In genomic region chr6:56381852-56382251, GRCh38 we compare ENCODE assay signal across 1 cellular context.
TF ChIP-seq lines count a peak whose summit lies in the region.

No MANE protein-coding gene starts in this region.

TF ChIP-seq in HepG2, 621 proteins besides CTCF, POLR2A, EP300 and RAD21 (continued from another document and continues in another):
- TF ChIP-seq AFF4 (CRISPR knock-in tag; IDR thresholded peaks at IDR 0.05) (no peak), NRL (CRISPR knock-in tag; IDR thresholded peaks at IDR 0.05; ENCODE audit: borderline replicate concordance) (no peak), ZNF12 (CRISPR knock-in tag; IDR thresholded peaks at IDR 0.05) (no peak), SIN3B (IDR thresholded peaks at IDR 0.05; ENCODE audit: low read length) (no peak), SAP130 (CRISPR knock-in tag; IDR thresholded peaks at IDR 0.05; ENCODE audit: low read depth) (peak; percentile 53; the same call in 1 of the 2 replicates), CSRNP1 (CRISPR knock-in tag; IDR thresholded peaks at IDR 0.05) (no peak), DR1 (CRISPR knock-in tag; IDR thresholded peaks at IDR 0.05) (no peak), AGO2 (optimal IDR thresholded peaks at IDR 0.05; ENCODE audit: low read depth, low read length) (no peak), SRF (IDR thresholded peaks at IDR 0.05; ENCODE audit: low read depth, low read length) (no peak), ZNF557 (CRISPR knock-in tag; IDR thresholded peaks at IDR 0.05) (no peak), ZNF382 (CRISPR knock-in tag; IDR thresholded peaks at IDR 0.05; ENCODE audit: borderline replicate concordance) (no peak), TBX2 (CRISPR knock-in tag; IDR thresholded peaks at IDR 0.05; ENCODE audit: borderline replicate concordance) (peak; percentile 53; the same call in 1 of the 2 replicates), RNF2 (conservative IDR thresholded peaks at IDR 0.05; ENCODE audit: low read depth) (no peak), SPEN (CRISPR knock-in tag; IDR thresholded peaks at IDR 0.05; ENCODE audit: low read depth) (no peak), ZNF704 (CRISPR knock-in tag; IDR thresholded peaks at IDR 0.05; ENCODE audit: borderline replicate concordance) (no peak), ZNF609 (CRISPR knock-in tag; IDR thresholded peaks at IDR 0.05; ENCODE audit: borderline replicate concordance) (no peak), HMG20A (CRISPR knock-in tag; IDR thresholded peaks at IDR 0.05; ENCODE audit: borderline replicate concordance) (peak; percentile 27; the same call in 1 of the 2 replicates), RXRB (CRISPR knock-in tag; IDR thresholded peaks at IDR 0.05; ENCODE audit: borderline replicate concordance) (0 out of 2 replicates have a peak, but pooled peaks have one; percentile 32), ZNF607 (CRISPR knock-in tag; IDR thresholded peaks at IDR 0.05; ENCODE audit: borderline replicate concordance) (no peak), SP2 (CRISPR knock-in tag; IDR thresholded peaks at IDR 0.05) (no peak), KDM2A (CRISPR knock-in tag; IDR thresholded peaks at IDR 0.05; ENCODE audit: borderline replicate concordance, low read depth) (no peak), POGK (CRISPR knock-in tag; conservative IDR thresholded peaks at IDR 0.05) (no peak), XBP1 (CRISPR knock-in tag; IDR thresholded peaks at IDR 0.05) (no peak), HNRNPH1 (optimal IDR thresholded peaks at IDR 0.05; ENCODE audit: low read depth, low read length) (no peak), KDM4B (CRISPR knock-in tag; IDR thresholded peaks at IDR 0.05) (no peak), ZSCAN22 (CRISPR knock-in tag; IDR thresholded peaks at IDR 0.05) (no peak), MED1 (CRISPR knock-in tag; IDR thresholded peaks at IDR 0.05) (peak; percentile 48), ZBTB2 (CRISPR knock-in tag; IDR thresholded peaks at IDR 0.05; ENCODE audit: low read depth) (no peak), ZNF773 (CRISPR knock-in tag; IDR thresholded peaks at IDR 0.05; ENCODE audit: borderline replicate concordance) (no peak), ZNF629 (CRISPR knock-in tag; conservative IDR thresholded peaks at IDR 0.05) (0 out of 2 replicates have a peak, but pooled peaks have one; percentile 27), ARID3A (IDR thresholded peaks at IDR 0.05; ENCODE audit: low read depth, low read length) (peak; percentile 54; the same call in 1 of the 2 replicates), PRPF4 (IDR thresholded peaks at IDR 0.05; ENCODE audit: low read depth, low read length, poor library complexity, severe bottlenecking) (no peak), REST (IDR thresholded peaks at IDR 0.05; ENCODE audit: borderline replicate concordance in 1 of 2, low read depth in 1 of 2, low read length in 2 of 2) (no peak), FOXP4 (CRISPR knock-in tag; IDR thresholded peaks at IDR 0.05) (peak; percentile 54)
